Comparison of ENCODE assay signal across 21 cellular contexts in the genomic region with DNA sequence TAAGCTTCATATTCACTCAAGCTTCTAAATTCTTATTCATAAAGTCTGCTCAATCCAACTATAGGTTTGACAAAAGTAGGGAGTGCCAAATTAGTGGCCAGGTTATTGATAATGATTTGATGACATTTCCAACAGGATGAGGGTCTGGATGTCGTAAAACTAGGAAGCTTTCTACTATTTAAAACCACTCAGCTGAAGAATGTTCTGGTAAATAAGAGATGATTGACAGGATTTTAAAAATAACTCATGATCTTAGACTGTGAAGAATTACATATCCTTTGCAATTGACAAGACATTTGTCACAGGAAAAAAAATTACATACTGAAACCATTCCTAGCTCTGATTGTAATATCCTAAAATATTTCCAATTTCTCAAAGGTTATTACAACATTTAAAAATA.
"Had no signal": no experiment of that assay in that cellular context is flagged by ENCODE, and none has a peak within 500 bp of the region (broad histone marks: within the 10 kb centered on the region; RNA-seq: fewer than 3 reads in every experiment).

No MANE protein-coding gene starts in this region.

- H3K27me3 ChIP-seq: gastrocnemius medialis, ovary, right lobe of liver, stomach, transverse colon had no signal

- DNase-seq: central memory CD4-positive, alpha-beta T cell; dermis blood vessel endothelial cell; effector memory CD8-positive, alpha-beta T cell; erythroblast; esophagus squamous epithelium; gastrocnemius medialis; naive B cell; ovary; right lobe of liver; stimulated activated CD4-positive, alpha-beta T cell treated with anti-CD3 and anti-CD28 coated beads, Interleukin-2, amount 100 ng/mL, for 24 hours; stimulated activated CD4-positive, alpha-beta T cell treated with anti-CD3 and anti-CD28 coated beads, Interleukin-4, amount 100 ng/mL, for 24 hours; stimulated activated naive CD4-positive, alpha-beta T cell treated with Interleukin-2 at 50 U/mL for 16 hours; stomach; transverse colon had no signal

- H3K9me3 Mint-ChIP-seq: stimulated activated effector memory CD8-positive, alpha-beta T cell treated with anti-CD3 and anti-CD28 coated beads, Interleukin-12 subunit alpha, Interleukin-12 subunit beta, amount 100 ng/mL, for 72 hours had no signal

- H3K9me3 ChIP-seq: gastrocnemius medialis, ovary, right lobe of liver, thoracic aorta, transverse colon had no signal

- ATAC-seq: effector memory CD8-positive, alpha-beta T cell; gastrocnemius medialis; left lobe of liver; right lobe of liver; stimulated activated effector memory CD8-positive, alpha-beta T cell treated with anti-CD3 and anti-CD28 coated beads, Interleukin-12 subunit alpha, Interleukin-12 subunit beta, amount 100 ng/mL, for 72 hours had no signal

- H3K36me3 ChIP-seq: esophagus squamous epithelium, gastrocnemius medialis, ovary, right lobe of liver, stomach, thoracic aorta, transverse colon had no signal

- H3K4me3 ChIP-seq: coronary artery, esophagus squamous epithelium, gastrocnemius medialis, lung, ovary, right lobe of liver, stomach, thoracic aorta, transverse colon had no signal

- H3K27ac Mint-ChIP-seq: effector memory CD8-positive, alpha-beta T cell; memory B cell; naive B cell; nephron; stimulated activated effector memory CD8-positive, alpha-beta T cell treated with anti-CD3 and anti-CD28 coated beads, Interleukin-12 subunit alpha, Interleukin-12 subunit beta, amount 100 ng/mL, for 72 hours had no signal

- H3K36me3 Mint-ChIP-seq: stimulated activated effector memory CD8-positive, alpha-beta T cell treated with anti-CD3 and anti-CD28 coated beads, Interleukin-12 subunit alpha, Interleukin-12 subunit beta, amount 100 ng/mL, for 72 hours had no signal

- H3K27ac ChIP-seq: coronary artery, esophagus squamous epithelium, gastrocnemius medialis, ovary, right lobe of liver, stomach, thoracic aorta, transverse colon had no signal
